In the genomic region with DNA sequence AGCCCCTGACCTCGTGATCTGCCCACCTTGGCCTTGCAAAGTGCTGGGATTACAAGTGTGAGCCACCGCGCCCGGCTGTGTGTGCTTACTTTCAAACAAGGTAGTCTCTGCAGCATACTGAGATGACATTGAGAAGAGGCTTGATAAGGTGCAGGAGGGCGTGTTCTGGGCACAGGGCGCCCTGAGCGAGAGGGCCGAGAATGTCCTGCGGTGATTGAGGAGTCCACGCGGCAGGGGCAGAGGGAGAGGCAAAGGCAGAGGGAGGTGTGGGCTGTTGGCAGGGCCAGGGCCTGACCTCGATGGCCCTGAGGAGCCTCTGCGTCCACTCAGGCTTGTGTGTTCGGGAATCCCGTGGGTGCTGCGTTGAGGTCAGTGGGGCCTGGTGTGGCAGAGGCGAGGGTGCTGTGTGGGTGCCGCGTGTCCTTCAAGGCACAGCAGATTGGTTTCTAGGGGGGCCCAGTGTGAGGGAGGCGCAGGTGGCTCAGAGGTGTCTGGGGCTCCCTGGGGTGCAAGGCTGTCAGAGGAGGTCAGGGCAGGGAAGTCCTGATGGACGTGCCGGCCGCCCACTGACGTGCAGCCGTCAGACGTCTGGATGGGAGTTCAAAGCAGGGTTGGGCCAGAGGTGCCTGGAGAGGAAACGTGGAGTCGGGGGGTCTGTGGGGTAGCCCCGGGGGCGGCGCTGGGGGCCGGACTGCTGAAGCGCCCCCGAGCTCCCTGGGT, we compare ENCODE assay signal across 25 cellular contexts. TPM values are rescaled to one million over a fixed set of nuclear protein-coding genes. Genes with fewer than 3 reads are reported as not detected.
A peak's percentile ranks its signal among the peaks of the same experiment; 100 is the strongest.
DNase-seq lines count a peak whose midpoint lies in the region; ATAC-seq and TF ChIP-seq lines count a peak whose summit lies in the region.
"Had no signal": no experiment of that assay in that cellular context is flagged by ENCODE, and none has a peak within 500 bp of the region (broad histone marks: within the 10 kb centered on the region; RNA-seq: fewer than 3 reads in every experiment).

No MANE protein-coding gene starts in this region.

- peak; percentile 53 for DNase-seq in Right ventricle myocardium inferior (ENCODE audit: missing footprints)
- DNase-seq in cardiac septum (ENCODE audit: low spot score) = no peak
- no peak for DNase-seq in glutamatergic neuron
- DNase-seq in stimulated activated naive CD4-positive, alpha-beta T cell treated with Interleukin-2 at 50 U/mL for 16 hours (lab: John Stamatoyannopoulos, UW) = no peak
- no peak for DNase-seq in effector CD8-positive, alpha-beta T cell (lab: John Stamatoyannopoulos, UW)
- DNase-seq in activated T-helper 1 cell treated with anti-CD3 and anti-CD28 coated beads, Interleukin-12 subunit alpha, Interleukin-12 subunit beta, Interleukin-2, Interleukin-4 antibody, amounts not matched to agents 30 ng/mL and 10 ng/mL and 1 ng/mL, durations not matched to agents 14 hours and 24 hours and 36 hours (ENCODE audit: low spot score) = no peak
- DNase-seq: activated CD4-positive, alpha-beta memory T cell treated with anti-CD3 and anti-CD28 coated beads, Interleukin-2, amount 10 ng/mL, durations not matched to agents 7 days and 5 days; activated CD4-positive, CD25-positive, alpha-beta regulatory T cell treated with anti-CD3 and anti-CD28 coated beads, Interleukin-2, amount 50 U/mL, for 72 hours; activated CD8-positive, alpha-beta memory T cell treated with anti-CD3 and anti-CD28 coated beads, Interleukin-2, amount 50 U/mL, for 48 hours; activated effector memory CD4-positive, alpha-beta T cell treated with Interleukin-2 at 50 U/mL for 16 hours; activated naive CD8-positive, alpha-beta T cell treated with anti-CD3 and anti-CD28 coated beads for 36 hours; CD4-positive, alpha-beta T cell; GM23248; mammary epithelial cell; MV-4-11; NCI-H1694 treated with DMSO at 0.1 percent for 48 hours; NCI-H2171; NCI-H510A; OCI-M1; SK-N-SH; spleen; thyroid gland had no signal

- peak; percentile 57 for ATAC-seq in Right ventricle myocardium inferior
- ATAC-seq in stimulated activated memory B cell treated with anti-CD40 and anti-IgM and Interleukin-4, amounts not matched to agents 10 μg/mL and 1 μg/mL and 100 μg/mL, for 72 hours = peak; percentile 8

- H3K27me3 Mint-ChIP-seq in glutamatergic neuron (ENCODE audit: unreplicated experiment) (peaks cover 16% of the 10 kb centered on the region), nephron (ENCODE audit: low read depth) (no peaks in the 10 kb centered on the region)
- H3K27me3 Mint-ChIP-seq in stimulated activated memory B cell treated with anti-CD40 and anti-IgM and Interleukin-4, amounts not matched to agents 10 μg/mL and 1 μg/mL and 100 μg/mL, for 72 hours = no peaks in the 10 kb centered on the region
- no peaks in the 10 kb centered on the region for H3K27me3 Mint-ChIP-seq in activated T-helper 1 cell treated with anti-CD3 and anti-CD28 coated beads, Interleukin-12 subunit alpha, Interleukin-12 subunit beta, Interleukin-2, Interleukin-4 antibody, amounts not matched to agents 30 ng/mL and 10 ng/mL and 1 ng/mL, durations not matched to agents 14 hours and 24 hours and 36 hours (ENCODE audit: insufficient read depth)
- H3K27me3 Mint-ChIP-seq: activated CD4-positive, alpha-beta memory T cell treated with anti-CD3 and anti-CD28 coated beads, Interleukin-2, amount 10 ng/mL, durations not matched to agents 7 days and 5 days; activated naive CD8-positive, alpha-beta T cell treated with anti-CD3 and anti-CD28 coated beads for 36 hours; CD4-positive, alpha-beta T cell had no signal

- no peak for TF ChIP-seq CTCF in glutamatergic neuron (IDR thresholded peaks at IDR 0.05; ENCODE audit: partially characterized antibody, unreplicated experiment)
- TF ChIP-seq CTCF in nephron (IDR thresholded peaks at IDR 0.05; ENCODE audit: unreplicated experiment in 3 of 3) = no peak

- H3K4me3 Mint-ChIP-seq in glutamatergic neuron (ENCODE audit: unreplicated experiment) = peak overlapping the region; percentile 26
- peak overlapping the region in 2 of 3 experiments; percentile 4 to 37 for H3K4me3 Mint-ChIP-seq in nephron
- H3K4me3 Mint-ChIP-seq in stimulated activated memory B cell treated with anti-CD40 and anti-IgM and Interleukin-4, amounts not matched to agents 10 μg/mL and 1 μg/mL and 100 μg/mL, for 72 hours = no peak overlapping the region
- H3K4me3 Mint-ChIP-seq in activated T-helper 1 cell treated with anti-CD3 and anti-CD28 coated beads, Interleukin-12 subunit alpha, Interleukin-12 subunit beta, Interleukin-2, Interleukin-4 antibody, amounts not matched to agents 30 ng/mL and 10 ng/mL and 1 ng/mL, durations not matched to agents 14 hours and 24 hours and 36 hours = no peak overlapping the region
- H3K4me3 Mint-ChIP-seq: activated CD4-positive, alpha-beta memory T cell treated with anti-CD3 and anti-CD28 coated beads, Interleukin-2, amount 10 ng/mL, durations not matched to agents 7 days and 5 days; activated naive CD8-positive, alpha-beta T cell treated with anti-CD3 and anti-CD28 coated beads for 36 hours; CD4-positive, alpha-beta T cell; T-helper 1 cell treated with Interleukin-12 subunit alpha and Interleukin-12 subunit beta and Interleukin-4 antibody, amounts not matched to agents 30 μg/mL and 1 μg/mL, for 36 hours had no signal

- H3K27ac Mint-ChIP-seq in glutamatergic neuron (ENCODE audit: unreplicated experiment) = peak overlapping the region; percentile 56
- peak overlapping the region in 1 of 3 experiments; percentile 63 for H3K27ac Mint-ChIP-seq in nephron
- H3K27ac Mint-ChIP-seq in stimulated activated memory B cell treated with anti-CD40 and anti-IgM and Interleukin-4, amounts not matched to agents 10 μg/mL and 1 μg/mL and 100 μg/mL, for 72 hours = no peak overlapping the region
- no peak overlapping the region for H3K27ac Mint-ChIP-seq in activated T-helper 1 cell treated with anti-CD3 and anti-CD28 coated beads, Interleukin-12 subunit alpha, Interleukin-12 subunit beta, Interleukin-2, Interleukin-4 antibody, amounts not matched to agents 30 ng/mL and 10 ng/mL and 1 ng/mL, durations not matched to agents 14 hours and 24 hours and 36 hours
- H3K27ac Mint-ChIP-seq: activated CD4-positive, alpha-beta memory T cell treated with anti-CD3 and anti-CD28 coated beads, Interleukin-2, amount 10 ng/mL, durations not matched to agents 7 days and 5 days; activated naive CD8-positive, alpha-beta T cell treated with anti-CD3 and anti-CD28 coated beads for 36 hours; CD4-positive, alpha-beta T cell; T-helper 1 cell treated with Interleukin-12 subunit alpha and Interleukin-12 subunit beta and Interleukin-4 antibody, amounts not matched to agents 30 μg/mL and 1 μg/mL, for 36 hours had no signal

- peaks cover 4% of the 10 kb centered on the region for H3K36me3 Mint-ChIP-seq in glutamatergic neuron (ENCODE audit: unreplicated experiment)
- H3K36me3 Mint-ChIP-seq in nephron (ENCODE audit: low read depth) = peaks cover 41% of the 10 kb centered on the region
- H3K36me3 Mint-ChIP-seq in stimulated activated memory B cell treated with anti-CD40 and anti-IgM and Interleukin-4, amounts not matched to agents 10 μg/mL and 1 μg/mL and 100 μg/mL, for 72 hours = peaks cover 39% of the 10 kb centered on the region
- peaks cover 21% of the 10 kb centered on the region for H3K36me3 Mint-ChIP-seq in activated T-helper 1 cell treated with anti-CD3 and anti-CD28 coated beads, Interleukin-12 subunit alpha, Interleukin-12 subunit beta, Interleukin-2, Interleukin-4 antibody, amounts not matched to agents 30 ng/mL and 10 ng/mL and 1 ng/mL, durations not matched to agents 14 hours and 24 hours and 36 hours (ENCODE audit: low read depth)

- intact Hi-C loops in Right ventricle myocardium inferior (cut with DNase I) (no loop called here), cardiac septum (cut with DNase I) (no loop called here)
- intact Hi-C loops in activated T-helper 1 cell treated with anti-CD3 and anti-CD28 coated beads, Interleukin-12 subunit alpha, Interleukin-12 subunit beta, Interleukin-2, Interleukin-4 antibody, amounts not matched to agents 30 ng/mL and 10 ng/mL and 1 ng/mL, durations not matched to agents 14 hours and 24 hours and 36 hours (cut with micrococcal nuclease) = no loop called here

- H3K9me3 Mint-ChIP-seq in glutamatergic neuron (ENCODE audit: unreplicated experiment) = peaks cover 13% of the 10 kb centered on the region
- no peaks in the 10 kb centered on the region for H3K9me3 Mint-ChIP-seq in nephron
- H3K9me3 Mint-ChIP-seq in stimulated activated memory B cell treated with anti-CD40 and anti-IgM and Interleukin-4, amounts not matched to agents 10 μg/mL and 1 μg/mL and 100 μg/mL, for 72 hours = no peaks in the 10 kb centered on the region
- peaks cover 5% of the 10 kb centered on the region for H3K9me3 Mint-ChIP-seq in activated T-helper 1 cell treated with anti-CD3 and anti-CD28 coated beads, Interleukin-12 subunit alpha, Interleukin-12 subunit beta, Interleukin-2, Interleukin-4 antibody, amounts not matched to agents 30 ng/mL and 10 ng/mL and 1 ng/mL, durations not matched to agents 14 hours and 24 hours and 36 hours
- H3K9me3 Mint-ChIP-seq: activated naive CD8-positive, alpha-beta T cell treated with anti-CD3 and anti-CD28 coated beads for 36 hours; CD4-positive, alpha-beta T cell; T-helper 1 cell treated with Interleukin-12 subunit alpha and Interleukin-12 subunit beta and Interleukin-4 antibody, amounts not matched to agents 30 μg/mL and 1 μg/mL, for 36 hours had no signal

- peaks cover 7% of the 10 kb centered on the region for H3K4me1 Mint-ChIP-seq in glutamatergic neuron (ENCODE audit: low read depth, unreplicated experiment)
- peaks cover 34% of the 10 kb centered on the region for H3K4me1 Mint-ChIP-seq in nephron
- peaks cover 57% of the 10 kb centered on the region for H3K4me1 Mint-ChIP-seq in stimulated activated memory B cell treated with anti-CD40 and anti-IgM and Interleukin-4, amounts not matched to agents 10 μg/mL and 1 μg/mL and 100 μg/mL, for 72 hours
- H3K4me1 Mint-ChIP-seq in activated T-helper 1 cell treated with anti-CD3 and anti-CD28 coated beads, Interleukin-12 subunit alpha, Interleukin-12 subunit beta, Interleukin-2, Interleukin-4 antibody, amounts not matched to agents 30 ng/mL and 10 ng/mL and 1 ng/mL, durations not matched to agents 14 hours and 24 hours and 36 hours (ENCODE audit: low read depth) = no peaks in the 10 kb centered on the region

RNA-seq across cellular contexts. Expression of gene PCGF3, which starts 12.1 kb away (rescaled TPM):
- total RNA-seq in Right ventricle myocardium inferior = 21.7 TPM
- 24.3 TPM for total RNA-seq in cardiac septum
- 122 TPM for total RNA-seq in glutamatergic neuron (ENCODE audit: unreplicated experiment)
- total RNA-seq in activated T-helper 1 cell treated with anti-CD3 and anti-CD28 coated beads, Interleukin-12 subunit alpha, Interleukin-12 subunit beta, Interleukin-2, Interleukin-4 antibody, amounts not matched to agents 30 ng/mL and 10 ng/mL and 1 ng/mL, durations not matched to agents 14 hours and 24 hours and 36 hours = 30.4 and 31.0 TPM in 2 replicates

RNA-seq across cellular contexts. Expression of gene SLC49A3, which starts 28.8 kb away (rescaled TPM):
- total RNA-seq in Right ventricle myocardium inferior = 17.3 TPM
- 12.1 TPM for total RNA-seq in cardiac septum
- not detected for total RNA-seq in glutamatergic neuron (ENCODE audit: unreplicated experiment)
- 0.81 and 0.88 TPM in 2 replicates for total RNA-seq in activated T-helper 1 cell treated with anti-CD3 and anti-CD28 coated beads, Interleukin-12 subunit alpha, Interleukin-12 subunit beta, Interleukin-2, Interleukin-4 antibody, amounts not matched to agents 30 ng/mL and 10 ng/mL and 1 ng/mL, durations not matched to agents 14 hours and 24 hours and 36 hours

RNA-seq across cellular contexts. Expression of gene MYL5, which starts 43.4 kb away (rescaled TPM):
- total RNA-seq in Right ventricle myocardium inferior = 3.9 TPM
- 6.5 TPM for total RNA-seq in cardiac septum
- total RNA-seq in glutamatergic neuron (ENCODE audit: unreplicated experiment) = 13.6 TPM
- total RNA-seq in activated T-helper 1 cell treated with anti-CD3 and anti-CD28 coated beads, Interleukin-12 subunit alpha, Interleukin-12 subunit beta, Interleukin-2, Interleukin-4 antibody, amounts not matched to agents 30 ng/mL and 10 ng/mL and 1 ng/mL, durations not matched to agents 14 hours and 24 hours and 36 hours = 29.7 and 35.0 TPM in 2 replicates

RNA-seq across cellular contexts. Expression of gene ATP5ME, which starts 43.7 kb away (rescaled TPM):
- 1,162 TPM for total RNA-seq in Right ventricle myocardium inferior
- 734 TPM for total RNA-seq in cardiac septum
- total RNA-seq in glutamatergic neuron (ENCODE audit: unreplicated experiment) = 230 TPM
- 217 and 224 TPM in 2 replicates for total RNA-seq in activated T-helper 1 cell treated with anti-CD3 and anti-CD28 coated beads, Interleukin-12 subunit alpha, Interleukin-12 subunit beta, Interleukin-2, Interleukin-4 antibody, amounts not matched to agents 30 ng/mL and 10 ng/mL and 1 ng/mL, durations not matched to agents 14 hours and 24 hours and 36 hours

Comparison
In these comparisons a context has a peak if more than half of its experiments do, and no peak if none do; other contexts are left out.
1. H3K4me3 Mint-ChIP-seq: peak in glutamatergic neuron (single experiment) and nephron (2 of 3); none in stimulated activated memory B cell treated with anti-CD40 and anti-IgM and Interleukin-4, amounts not matched to agents 10 μg/mL and 1 μg/mL and 100 μg/mL, for 72 hours (single experiment) and activated T-helper 1 cell treated with anti-CD3 and anti-CD28 coated beads, Interleukin-12 subunit alpha, Interleukin-12 subunit beta, Interleukin-2, Interleukin-4 antibody, amounts not matched to agents 30 ng/mL and 10 ng/mL and 1 ng/mL, durations not matched to agents 14 hours and 24 hours and 36 hours (single experiment).